Comparison of ENCODE assay signal across 8 cellular contexts in genomic region chr3:117997201-117998049, GRCh38.
A peak's percentile ranks its signal among the peaks of the same experiment; 100 is the strongest.
DNase-seq lines count a peak whose midpoint lies in the region; ATAC-seq and TF ChIP-seq lines count a peak whose summit lies in the region.

No MANE protein-coding gene starts in this region.

- TF ChIP-seq CTCF in GM20000 (IDR thresholded peaks at IDR 0.05; ENCODE audit: extremely low read depth, missing control alignments) (peak; percentile 66), fibroblast of mammary gland (conservative IDR thresholded peaks at IDR 0.05; ENCODE audit: control insufficient read depth, insufficient read depth, low read depth, low read length) (peak; percentile 87)

- peaks cover 6% of the 10 kb centered on the region for H3K4me1 ChIP-seq in muscle layer of colon (ENCODE audit: insufficient read depth, low read length)

- no peaks in the 10 kb centered on the region for H3K4me1 Mint-ChIP-seq in activated CD8-positive, alpha-beta memory T cell treated with anti-CD3 and anti-CD28 coated beads, Interleukin-2, amount 10 ng/mL, durations not matched to agents 7 days and 5 days

- H3K9me3 Mint-ChIP-seq in activated CD8-positive, alpha-beta memory T cell treated with anti-CD3 and anti-CD28 coated beads, Interleukin-2, amount 10 ng/mL, durations not matched to agents 7 days and 5 days (ENCODE audit: low read depth) = no peaks in the 10 kb centered on the region

- no peak overlapping the region for H3K4me3 Mint-ChIP-seq in activated CD8-positive, alpha-beta memory T cell treated with anti-CD3 and anti-CD28 coated beads, Interleukin-2, amount 10 ng/mL, durations not matched to agents 7 days and 5 days

- H3K36me3 Mint-ChIP-seq in activated CD8-positive, alpha-beta memory T cell treated with anti-CD3 and anti-CD28 coated beads, Interleukin-2, amount 10 ng/mL, durations not matched to agents 7 days and 5 days = no peaks in the 10 kb centered on the region

- no peaks in the 10 kb centered on the region for H3K27me3 Mint-ChIP-seq in activated CD8-positive, alpha-beta memory T cell treated with anti-CD3 and anti-CD28 coated beads, Interleukin-2, amount 10 ng/mL, durations not matched to agents 7 days and 5 days

- ATAC-seq in HG03558 (IDR thresholded peaks at IDR 0.05; ENCODE audit: extremely low read depth, unreplicated experiment) = peak; percentile 90
- ATAC-seq in activated CD8-positive, alpha-beta memory T cell treated with anti-CD3 and anti-CD28 coated beads, Interleukin-2, amount 10 ng/mL, durations not matched to agents 7 days and 5 days = peak; percentile 74

- DNase-seq in DMS 273 (lab: John Stamatoyannopoulos, UW; ENCODE audit: unreplicated experiment) = peak; percentile 95
- DNase-seq in GM20000 (ENCODE audit: low spot score) = peak; percentile 66
- DNase-seq in NCI-H510A (lab: John Stamatoyannopoulos, UW) = peak; percentile 13
- peak; percentile 64 for DNase-seq in activated CD8-positive, alpha-beta memory T cell treated with anti-CD3 and anti-CD28 coated beads, Interleukin-2, amount 10 ng/mL, durations not matched to agents 7 days and 5 days
- peak; percentile 76 for DNase-seq in fibroblast of mammary gland (ENCODE audit: low read depth)
- peak; percentile 69 for DNase-seq in stromal cell of bone marrow (ENCODE audit: low read depth)

- H3K27ac ChIP-seq in muscle layer of colon (ENCODE audit: low read depth, low read length) = peak overlapping the region; percentile 45

- CTCF ChIA-PET in activated CD8-positive, alpha-beta memory T cell treated with anti-CD3 and anti-CD28 coated beads, Interleukin-2, amount 10 ng/mL, durations not matched to agents 7 days and 5 days (lab: Charles Lee) = interaction anchor here (1.8 kb wide), 1 partner anchor 1227 kb away, joined by 4 read pairs; no protein-coding TSS in a partner anchor

- peak overlapping the region; percentile 38 for H3K4me3 ChIP-seq in fibroblast of mammary gland (ENCODE audit: control insufficient read depth, low read depth, low read length)
- H3K4me3 ChIP-seq in muscle layer of colon (ENCODE audit: low read depth in 1 of 2, low read length in 2 of 2) = peak overlapping the region; percentile 59 to 85

- no peaks in the 10 kb centered on the region for H3K9me3 ChIP-seq in muscle layer of colon (ENCODE audit: low read length)

- H3K27ac Mint-ChIP-seq in activated CD8-positive, alpha-beta memory T cell treated with anti-CD3 and anti-CD28 coated beads, Interleukin-2, amount 10 ng/mL, durations not matched to agents 7 days and 5 days = no peak overlapping the region

- no peak overlapping the region for H3K9ac ChIP-seq in muscle layer of colon (ENCODE audit: low read length)

- H3K36me3 ChIP-seq in muscle layer of colon (ENCODE audit: insufficient read depth, low read length) = no peaks in the 10 kb centered on the region

- H3K27me3 ChIP-seq in muscle layer of colon (ENCODE audit: control insufficient read depth in 1 of 2, insufficient read depth in 2 of 2, low read length in 2 of 2) = no peaks in the 10 kb centered on the region

Comparison
In these comparisons a context has a peak if more than half of its experiments do, and no peak if none do; other contexts are left out.
1. Peak in every context shown above with its lines: DNase-seq, ATAC-seq, H3K4me3 ChIP-seq and H3K27ac ChIP-seq.
2. DNase-seq: peak in every context shown above with its lines; median percentile 95 in DMS 273; 76 in fibroblast of mammary gland; 69 in stromal cell of bone marrow; 66 in GM20000; 64 in activated CD8-positive, alpha-beta memory T cell treated with anti-CD3 and anti-CD28 coated beads, Interleukin-2, amount 10 ng/mL, durations not matched to agents 7 days and 5 days; 13 in NCI-H510A.